9 cellular contexts compared by ENCODE assay signal in the genomic region with DNA sequence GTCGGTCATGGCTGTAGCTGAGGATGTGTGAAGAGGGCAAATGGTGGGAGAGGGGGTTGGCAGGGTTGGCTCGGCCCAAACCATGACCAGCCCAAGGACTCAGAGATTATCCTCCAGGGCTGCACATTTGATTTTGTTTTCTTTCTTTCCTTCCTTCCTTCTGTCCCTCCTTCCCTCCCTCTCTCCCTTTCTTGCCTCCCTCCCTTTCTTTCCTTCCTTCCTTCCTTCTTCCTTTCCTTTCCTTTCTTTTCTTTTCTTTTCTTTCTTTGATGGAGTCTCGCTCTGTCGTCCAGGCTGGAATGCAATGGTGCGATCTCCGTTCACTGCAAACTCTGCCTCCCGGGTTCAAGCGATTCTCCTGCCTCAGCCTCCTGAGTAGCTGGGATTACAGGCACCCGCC. TPM values are rescaled to one million over a fixed set of nuclear protein-coding genes. Genes with fewer than 3 reads are reported as not detected.
"Had no signal": no experiment of that assay in that cellular context is flagged by ENCODE, and none has a peak within 500 bp of the region (broad histone marks: within the 10 kb centered on the region; RNA-seq: fewer than 3 reads in every experiment).

No MANE protein-coding gene starts in this region.

- DNase-seq: KG1 had no signal

- H3K4me3 ChIP-seq: GM23338, HAP-1 had no signal

- FAIRE-seq: H1, H54, HepG2 had no signal

- H3K27ac Mint-ChIP-seq: GM23338, IgD-negative memory B cell had no signal

- H3K9me3 ChIP-seq: HAP-1 had no signal

- H3K27ac ChIP-seq: HL-60 had no signal

- H3K4me2 ChIP-seq: GM23338 had no signal

- H3K9me3 Mint-ChIP-seq: GM23338, IgD-negative memory B cell had no signal

- H3K4me3 Mint-ChIP-seq: GM23338, IgD-negative memory B cell had no signal

- H2AFZ ChIP-seq: GM23338 had no signal

- H3K36me3 ChIP-seq: HAP-1 had no signal

- H3K4me1 ChIP-seq: HAP-1 had no signal

- ATAC-seq: GM23338, HCT116, HepG2 had no signal

RNA-seq across cellular contexts. Expression of a gene that starts 19.0 kb away (rescaled TPM):
- total RNA-seq: HepG2 had no signal
